1 cellular context compared by ENCODE assay signal in the genomic region with DNA sequence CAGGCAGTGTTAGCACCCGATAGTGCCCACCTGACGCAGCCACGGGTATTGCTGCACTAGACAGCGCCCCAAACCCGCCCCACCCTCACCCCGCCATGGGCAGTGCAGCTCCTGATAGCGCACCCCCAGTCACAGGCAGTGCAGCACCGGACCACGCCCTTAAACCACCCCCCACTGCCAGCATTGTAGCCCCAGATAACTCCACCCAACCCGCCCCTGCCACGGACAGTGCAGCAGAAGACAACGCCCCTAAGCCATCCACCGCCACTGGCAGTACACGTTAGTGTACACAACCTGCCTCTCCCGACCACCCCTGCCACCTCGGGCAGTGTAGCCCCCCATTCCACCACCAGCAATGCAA.
A peak's percentile ranks its signal among the peaks of the same experiment; 100 is the strongest.
TF ChIP-seq lines count a peak whose summit lies in the region.

No MANE protein-coding gene starts in this region.

TF ChIP-seq in HepG2, 621 proteins besides CTCF, POLR2A, EP300 and RAD21 (continued from another document):
- TF ChIP-seq, protein P1, sequence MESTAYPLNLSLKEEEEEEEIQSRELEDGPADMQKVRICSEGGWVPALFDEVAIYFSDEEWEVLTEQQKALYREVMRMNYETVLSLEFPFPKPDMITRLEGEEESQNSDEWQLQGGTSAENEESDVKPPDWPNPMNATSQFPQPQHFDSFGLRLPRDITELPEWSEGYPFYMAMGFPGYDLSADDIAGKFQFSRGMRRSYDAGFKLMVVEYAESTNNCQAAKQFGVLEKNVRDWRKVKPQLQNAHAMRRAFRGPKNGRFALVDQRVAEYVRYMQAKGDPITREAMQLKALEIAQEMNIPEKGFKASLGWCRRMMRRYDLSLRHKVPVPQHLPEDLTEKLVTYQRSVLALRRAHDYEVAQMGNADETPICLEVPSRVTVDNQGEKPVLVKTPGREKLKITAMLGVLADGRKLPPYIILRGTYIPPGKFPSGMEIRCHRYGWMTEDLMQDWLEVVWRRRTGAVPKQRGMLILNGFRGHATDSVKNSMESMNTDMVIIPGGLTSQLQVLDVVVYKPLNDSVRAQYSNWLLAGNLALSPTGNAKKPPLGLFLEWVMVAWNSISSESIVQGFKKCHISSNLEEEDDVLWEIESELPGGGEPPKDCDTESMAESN (CRISPR knock-in tag; conservative IDR thresholded peaks at IDR 0.05), result 0 out of 2 replicates have a peak, but pooled peaks have one; percentile 16
- TF ChIP-seq ZFP82 (CRISPR knock-in tag; IDR thresholded peaks at IDR 0.05; ENCODE audit: borderline replicate concordance), result 0 out of 2 replicates have a peak, but pooled peaks have one; percentile 32
- peak; percentile 41 for TF ChIP-seq RBM39 (IDR thresholded peaks at IDR 0.05; ENCODE audit: low read depth, low read length, poor library complexity, severe bottlenecking)
